Comparison of ENCODE assay signal across 1 cellular context in the genomic region with DNA sequence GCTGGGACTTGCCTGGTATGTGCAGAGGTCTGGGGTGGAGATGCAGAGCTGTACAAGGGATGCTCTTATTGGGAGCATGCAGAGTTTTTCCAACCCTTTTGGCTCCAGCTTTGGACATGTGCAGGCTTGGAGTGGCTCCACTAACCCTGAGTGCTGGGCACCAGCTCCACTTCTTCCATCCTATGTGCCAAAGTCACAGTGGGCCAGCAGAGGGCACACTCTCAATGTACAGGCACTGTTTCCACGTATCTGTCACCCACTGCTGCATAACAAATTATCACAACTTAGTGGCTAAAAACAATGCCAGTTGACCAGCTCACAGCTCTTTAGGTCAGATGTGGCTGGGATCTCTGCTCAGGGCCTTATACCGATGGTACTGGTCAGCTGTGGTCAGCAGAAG.
TF ChIP-seq lines count a peak whose summit lies in the region.

No MANE protein-coding gene starts in this region.

TF ChIP-seq in SK-N-SH, 30 proteins besides CTCF, POLR2A, EP300 and RAD21 (continued from another document):
- no peak for TF ChIP-seq USF1 (IDR thresholded peaks at IDR 0.05; ENCODE audit: borderline replicate concordance, low read depth)
- TF ChIP-seq, protein P1, sequence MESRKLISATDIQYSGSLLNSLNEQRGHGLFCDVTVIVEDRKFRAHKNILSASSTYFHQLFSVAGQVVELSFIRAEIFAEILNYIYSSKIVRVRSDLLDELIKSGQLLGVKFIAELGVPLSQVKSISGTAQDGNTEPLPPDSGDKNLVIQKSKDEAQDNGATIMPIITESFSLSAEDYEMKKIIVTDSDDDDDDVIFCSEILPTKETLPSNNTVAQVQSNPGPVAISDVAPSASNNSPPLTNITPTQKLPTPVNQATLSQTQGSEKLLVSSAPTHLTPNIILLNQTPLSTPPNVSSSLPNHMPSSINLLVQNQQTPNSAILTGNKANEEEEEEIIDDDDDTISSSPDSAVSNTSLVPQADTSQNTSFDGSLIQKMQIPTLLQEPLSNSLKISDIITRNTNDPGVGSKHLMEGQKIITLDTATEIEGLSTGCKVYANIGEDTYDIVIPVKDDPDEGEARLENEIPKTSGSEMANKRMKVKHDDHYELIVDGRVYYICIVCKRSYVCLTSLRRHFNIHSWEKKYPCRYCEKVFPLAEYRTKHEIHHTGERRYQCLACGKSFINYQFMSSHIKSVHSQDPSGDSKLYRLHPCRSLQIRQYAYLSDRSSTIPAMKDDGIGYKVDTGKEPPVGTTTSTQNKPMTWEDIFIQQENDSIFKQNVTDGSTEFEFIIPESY (IDR thresholded peaks at IDR 0.05; ENCODE audit: borderline replicate concordance, low read depth), result no peak
- TF ChIP-seq TCF12 (IDR thresholded peaks at IDR 0.05), result no peak
- no peak for TF ChIP-seq FOSL2 (IDR thresholded peaks at IDR 0.05; ENCODE audit: borderline replicate concordance, low read depth)
- no peak for TF ChIP-seq FOXM1 (IDR thresholded peaks at IDR 0.05; ENCODE audit: low read depth)
